ENCODE assay signal across 14 cellular contexts in genomic region chr4:148831945-148832344, GRCh38.
DNase-seq lines count a peak whose midpoint lies in the region; ATAC-seq, FAIRE-seq and TF ChIP-seq lines count a peak whose summit lies in the region.
"Had no signal": no experiment of that assay in that cellular context is flagged by ENCODE, and none has a peak within 500 bp of the region (broad histone marks: within the 10 kb centered on the region; RNA-seq: fewer than 3 reads in every experiment).

No MANE protein-coding gene starts in this region.

- POLR2A ChIA-PET in endothelial cell of umbilical vein (lab: Charles Lee), result no interaction called here
- POLR2A ChIA-PET in activated CD4-positive, alpha-beta T cell treated with anti-CD3 and anti-CD28 coated beads for 36 hours (lab: Charles Lee), result no interaction called here

- H3K9me3 ChIP-seq in endothelial cell of umbilical vein (replicated peaks; ENCODE audit: control insufficient read depth, insufficient read depth, low read length), result no peaks in the 10 kb centered on the region
- no peaks in the 10 kb centered on the region for H3K9me3 ChIP-seq in mesenchymal stem cell (ENCODE audit: control insufficient read depth, low read length)
- H3K9me3 ChIP-seq in psoas muscle, result no peaks in the 10 kb centered on the region

- H2BK5ac ChIP-seq in mesenchymal stem cell (ENCODE audit: low read depth, low read length, poor library complexity, severe bottlenecking), result no peak overlapping the region

- H3K4me3 Mint-ChIP-seq in activated CD4-positive, alpha-beta T cell treated with anti-CD3 and anti-CD28 coated beads for 36 hours, result no peak overlapping the region
- H3K4me3 Mint-ChIP-seq: activated CD4-positive, alpha-beta memory T cell treated with anti-CD3 and anti-CD28 coated beads for 36 hours had no signal

- H3K4me2 ChIP-seq in endothelial cell of umbilical vein (ENCODE audit: insufficient read depth, low read length) (peak overlapping the region; percentile 47), mesenchymal stem cell (ENCODE audit: low read length, poor library complexity, severe bottlenecking) (no peak overlapping the region)

- FAIRE-seq in endothelial cell of umbilical vein (lab: Jason Lieb, UNC), result peak; percentile 72
- FAIRE-seq: GM12878 had no signal

- CTCF ChIA-PET in endothelial cell of umbilical vein (lab: Charles Lee), result no interaction called here
- CTCF ChIA-PET in activated CD4-positive, alpha-beta T cell treated with anti-CD3 and anti-CD28 coated beads for 36 hours (lab: Charles Lee), result no interaction called here

- no peak overlapping the region for H3K18ac ChIP-seq in mesenchymal stem cell (ENCODE audit: low read depth in 1 of 2, low read length in 2 of 2)

- no peaks in the 10 kb centered on the region for H3K79me1 ChIP-seq in mesenchymal stem cell (replicated peaks; ENCODE audit: low read length, poor library complexity, severe bottlenecking)

- peak overlapping the region; percentile 81 for H3K27ac ChIP-seq in endothelial cell of umbilical vein (ENCODE audit: insufficient read depth, low read depth, low read length)
- no peak overlapping the region for H3K27ac ChIP-seq in mesenchymal stem cell (ENCODE audit: low read length, poor library complexity, severe bottlenecking)
- no peak overlapping the region for H3K27ac ChIP-seq in psoas muscle
- H3K27ac ChIP-seq: SK-N-MC, skin epidermis had no signal

- peaks cover 4% of the 10 kb centered on the region for H3K27me3 Mint-ChIP-seq in activated CD4-positive, alpha-beta T cell treated with anti-CD3 and anti-CD28 coated beads for 36 hours
- H3K27me3 Mint-ChIP-seq: activated CD4-positive, alpha-beta memory T cell treated with anti-CD3 and anti-CD28 coated beads for 36 hours had no signal

- no peak overlapping the region for H2BK15ac ChIP-seq in mesenchymal stem cell (ENCODE audit: low read depth, poor library complexity, severe bottlenecking)

- peaks cover 2% of the 10 kb centered on the region for H3K9me3 Mint-ChIP-seq in activated CD4-positive, alpha-beta T cell treated with anti-CD3 and anti-CD28 coated beads for 36 hours (ENCODE audit: low read depth)
- H3K9me3 Mint-ChIP-seq: activated CD4-positive, alpha-beta memory T cell treated with anti-CD3 and anti-CD28 coated beads for 36 hours had no signal

- intact Hi-C loops in endothelial cell of umbilical vein (cut with micrococcal nuclease), result loop anchor here (1.0 to 10.0 kb wide), 3 partner anchors 317 to 477 kb away; partner anchors contain the start of gene NR3C2
- intact Hi-C loops in psoas muscle (cut with DNase I), result no loop called here
- intact Hi-C loops in activated CD4-positive, alpha-beta T cell treated with anti-CD3 and anti-CD28 coated beads for 36 hours (cut with DNase I, micrococcal nuclease), result no loop called here

- no peak overlapping the region for H2AK5ac ChIP-seq in mesenchymal stem cell (ENCODE audit: low read length, severe bottlenecking)

- no peak overlapping the region for H3K27ac Mint-ChIP-seq in activated CD4-positive, alpha-beta T cell treated with anti-CD3 and anti-CD28 coated beads for 36 hours
- H3K27ac Mint-ChIP-seq: activated CD4-positive, alpha-beta memory T cell treated with anti-CD3 and anti-CD28 coated beads for 36 hours had no signal

- no peaks in the 10 kb centered on the region for H3K36me3 Mint-ChIP-seq in activated CD4-positive, alpha-beta T cell treated with anti-CD3 and anti-CD28 coated beads for 36 hours (ENCODE audit: low read depth)
- H3K36me3 Mint-ChIP-seq: activated CD4-positive, alpha-beta memory T cell treated with anti-CD3 and anti-CD28 coated beads for 36 hours had no signal

- TF ChIP-seq POLR2A in endothelial cell of umbilical vein (IDR thresholded peaks at IDR 0.05; ENCODE audit: low read depth, low read length), result no peak

- peaks cover 40% of the 10 kb centered on the region for H3K4me1 ChIP-seq in endothelial cell of umbilical vein (ENCODE audit: control insufficient read depth, extremely low read depth, insufficient read depth, low read length)
- H3K4me1 ChIP-seq in mesenchymal stem cell (ENCODE audit: control insufficient read depth, insufficient read depth, low read depth, low read length), result no peaks in the 10 kb centered on the region
- H3K4me1 ChIP-seq in psoas muscle, result peaks cover 5% of the 10 kb centered on the region

- no peak overlapping the region for H2BK120ac ChIP-seq in mesenchymal stem cell (ENCODE audit: low read depth, low read length)

- no peak overlapping the region for H4K91ac ChIP-seq in mesenchymal stem cell (ENCODE audit: low read length)

- no peak overlapping the region for H2AFZ ChIP-seq in endothelial cell of umbilical vein (ENCODE audit: low read depth, low read length)
- no peak overlapping the region for H2AFZ ChIP-seq in mesenchymal stem cell (ENCODE audit: low read depth, low read length)

- no TSS peak for BruUV-seq in endothelial cell of umbilical vein (replicated peaks; lab: Mats Ljungman, UMichigan)

- TF ChIP-seq CTCF in endothelial cell of umbilical vein (IDR thresholded peaks at IDR 0.05; ENCODE audit: extremely low read depth in 1 of 2, insufficient read depth in 1 of 2, low read depth in 1 of 2, low read length in 2 of 2), result no peak
- TF ChIP-seq CTCF in psoas muscle (IDR thresholded peaks at IDR 0.05), result no peak

- H3K36me3 ChIP-seq in endothelial cell of umbilical vein (ENCODE audit: control insufficient read depth in 2 of 2, extremely low read depth in 1 of 2, insufficient read depth in 2 of 2, low read length in 2 of 2) (no peaks in the 10 kb centered on the region), mesenchymal stem cell (ENCODE audit: control insufficient read depth in 1 of 2, insufficient read depth in 2 of 2, low read depth in 1 of 2, low read length in 2 of 2) (no peaks in the 10 kb centered on the region), psoas muscle (ENCODE audit: insufficient read depth in 1 of 2, low read depth in 1 of 2) (no peaks in the 10 kb centered on the region)

- H3K79me2 ChIP-seq in endothelial cell of umbilical vein (ENCODE audit: control insufficient read depth, insufficient read depth, low read length), result no peaks in the 10 kb centered on the region

- H3K4me1 Mint-ChIP-seq in activated CD4-positive, alpha-beta T cell treated with anti-CD3 and anti-CD28 coated beads for 36 hours, result no peaks in the 10 kb centered on the region

- dilution Hi-C loops in endothelial cell of umbilical vein (cut with MboI; ENCODE audit: extremely low pct_ligation_motif_present, low sequenced_read_pairs), result no loop called here

- no peaks in the 10 kb centered on the region for H4K20me1 ChIP-seq in endothelial cell of umbilical vein (replicated peaks; ENCODE audit: control insufficient read depth, extremely low read depth, insufficient read depth, low read length)

- no peak for ATAC-seq in psoas muscle
- ATAC-seq in activated CD4-positive, alpha-beta T cell treated with anti-CD3 and anti-CD28 coated beads for 36 hours, result no peak
- ATAC-seq: GM12878 had no signal

- H3K27me3 ChIP-seq in endothelial cell of umbilical vein (ENCODE audit: control insufficient read depth in 2 of 2, insufficient read depth in 2 of 2, low read length in 2 of 2) (no peaks in the 10 kb centered on the region), mesenchymal stem cell (ENCODE audit: control insufficient read depth in 1 of 2, insufficient read depth in 1 of 2, low read length in 2 of 2) (no peaks in the 10 kb centered on the region), psoas muscle (ENCODE audit: insufficient read depth in 3 of 3, low read length in 2 of 3) (no peaks in the 10 kb centered on the region)

- H2BK12ac ChIP-seq in mesenchymal stem cell (ENCODE audit: low read length in 2 of 2), result no peak overlapping the region

- no peak overlapping the region for H3K23ac ChIP-seq in mesenchymal stem cell (ENCODE audit: low read length in 2 of 2)

- H3K14ac ChIP-seq in mesenchymal stem cell (ENCODE audit: low read length in 2 of 2), result no peak overlapping the region

- H3K4me3 ChIP-seq in endothelial cell of umbilical vein (replicated peaks in 1 of 3; ENCODE audit: insufficient read depth in 1 of 3, low read depth in 1 of 3, low read length in 3 of 3) (no peak overlapping the region), mesenchymal stem cell (ENCODE audit: insufficient read depth in 1 of 2, low read depth in 1 of 2, low read length in 2 of 2) (no peak overlapping the region), psoas muscle (no peak overlapping the region)
- H3K4me3 ChIP-seq: GM12878, SK-N-MC, skin epidermis had no signal

- DNase-seq in DMS53 (lab: John Stamatoyannopoulos, UW) (peak; percentile 73), NCI-H226 (peak; percentile 76), endothelial cell of umbilical vein (ENCODE audit: low read depth, low spot score) (peak; percentile 95), mesenchymal stem cell (peak; percentile 21), psoas muscle (no peak), T-helper 2 cell (no peak), cortex of kidney (lab: John Stamatoyannopoulos, UW) (no peak)
- DNase-seq in activated CD4-positive, alpha-beta T cell treated with anti-CD3 and anti-CD28 coated beads for 36 hours, result no peak
- DNase-seq: activated CD4-positive, alpha-beta memory T cell treated with anti-CD3 and anti-CD28 coated beads for 36 hours; activated gamma-delta T cell; NCI-H446 had no signal

- H3K4ac ChIP-seq in mesenchymal stem cell (ENCODE audit: low read depth in 1 of 2, low read length in 2 of 2), result no peak overlapping the region

- H3K9me1 ChIP-seq in endothelial cell of umbilical vein (replicated peaks; ENCODE audit: control insufficient read depth, extremely low read depth, insufficient read depth, low read length), result no peaks in the 10 kb centered on the region

- H3K9ac ChIP-seq in endothelial cell of umbilical vein (replicated peaks; ENCODE audit: extremely low read depth, insufficient read depth, low read length) (peak overlapping the region; percentile 32), mesenchymal stem cell (ENCODE audit: low read length) (peak overlapping the region; percentile 55)

- H4K8ac ChIP-seq in mesenchymal stem cell (ENCODE audit: low read length), result no peak overlapping the region

TF ChIP-seq in endothelial cell of umbilical vein, 7 proteins besides CTCF, POLR2A, EP300 and RAD21:
- TF ChIP-seq MAX (IDR thresholded peaks at IDR 0.05; ENCODE audit: insufficient read depth, insufficient read length) (no peak), POLR2AphosphoS5 (IDR thresholded peaks at IDR 0.05; ENCODE audit: insufficient read depth, low read depth, low read length) (peak; percentile 75), JUN (IDR thresholded peaks at IDR 0.05; ENCODE audit: borderline replicate concordance, insufficient read depth, insufficient read length, low read depth) (peak; percentile 100), MYC (IDR thresholded peaks at IDR 0.05; ENCODE audit: low read depth, low read length) (no peak), FOS (IDR thresholded peaks at IDR 0.05; ENCODE audit: borderline replicate concordance, insufficient read depth, low read length) (peak; percentile 99), GATA2 (IDR thresholded peaks at IDR 0.05; ENCODE audit: insufficient read depth, insufficient read length, low read depth, low read length) (peak; percentile 85)
TF ChIP-seq in endothelial cell of umbilical vein: peak in this region for 4.

Comparison
In these comparisons a context has a peak if more than half of its experiments do, and no peak if none do; other contexts are left out.
1. DNase-seq: peak in DMS53 (single experiment), NCI-H226 (single experiment), endothelial cell of umbilical vein (single experiment) and mesenchymal stem cell (single experiment); none in psoas muscle (0 of 2), T-helper 2 cell (0 of 5), cortex of kidney (single experiment) and activated CD4-positive, alpha-beta T cell treated with anti-CD3 and anti-CD28 coated beads for 36 hours (single experiment).